In the genomic region with DNA sequence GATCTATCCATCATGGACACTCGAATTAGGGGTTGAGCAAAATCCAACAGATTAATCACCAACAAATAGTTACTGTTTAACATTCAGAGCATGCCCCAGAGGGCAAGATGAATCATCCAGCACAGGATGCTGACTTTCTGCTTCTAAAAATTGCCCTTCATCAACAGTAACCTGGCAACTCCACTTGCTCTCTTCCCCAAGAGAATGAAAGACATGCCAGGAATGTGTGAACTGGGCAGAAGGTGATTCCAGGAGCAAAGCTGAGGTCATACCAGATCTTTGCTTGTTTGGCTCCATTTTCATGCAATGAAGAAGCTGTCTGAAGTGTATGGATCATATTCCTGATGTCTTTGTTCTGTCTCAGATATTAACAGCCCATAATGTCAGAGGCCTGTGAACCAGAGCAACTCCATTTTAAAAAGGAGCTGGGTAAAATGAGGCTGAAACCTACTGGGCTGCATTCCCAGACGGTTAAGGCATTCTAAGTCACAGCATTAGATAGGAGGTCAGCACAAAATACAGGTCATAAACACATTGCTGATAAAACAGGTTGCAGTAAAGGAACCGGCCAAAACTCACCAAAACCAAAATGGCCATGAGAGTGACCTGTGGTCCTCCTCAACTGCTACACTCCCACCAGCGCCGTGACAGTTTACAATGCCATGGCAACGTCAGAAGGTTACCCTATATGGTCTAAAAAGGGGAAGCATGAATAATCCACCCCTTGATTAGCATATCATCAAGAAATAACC, we compare ENCODE assay signal across 8 cellular contexts. TPM values are rescaled to one million over a fixed set of nuclear protein-coding genes. Genes with fewer than 3 reads are reported as not detected.
DNase-seq lines count a peak whose midpoint lies in the region; ATAC-seq and FAIRE-seq lines count a peak whose summit lies in the region.

No MANE protein-coding gene starts in this region.

- DNase-seq in DMS 273 (lab: John Stamatoyannopoulos, UW; ENCODE audit: unreplicated experiment) (peak; percentile 65), DMS 273 treated with DMSO at 0.1 percent for 48 hours (lab: John Stamatoyannopoulos, UW) (no peak), NCI-H2029 (lab: John Stamatoyannopoulos, UW) (no peak)
- DNase-seq in naive thymus-derived CD8-positive, alpha-beta T cell: no peak

- peak overlapping the region; percentile 76 to 95 (median 92) for H3K27ac Mint-ChIP-seq in IgD-negative memory B cell
- H3K27ac Mint-ChIP-seq in naive thymus-derived CD8-positive, alpha-beta T cell: peak overlapping the region in 8 of 10 donors; percentile 11 to 74 (median 46)

- POLR2A ChIA-PET in naive thymus-derived CD8-positive, alpha-beta T cell (lab: Charles Lee): interaction anchor here (1.8 to 2.0 kb wide), 2 partner anchors 22 to 29 kb away, joined by 4 to 10 read pairs; partner anchors contain the start of gene HABP4

- no peaks in the 10 kb centered on the region for H3K36me3 Mint-ChIP-seq in IgD-negative memory B cell
- no peaks in the 10 kb centered on the region for H3K36me3 Mint-ChIP-seq in naive thymus-derived CD8-positive, alpha-beta T cell

- H3K4me1 Mint-ChIP-seq in IgD-negative memory B cell: peaks cover 14 to 28% (median 27%) of the 10 kb centered on the region in 3 donors
- peaks cover 5 to 34% (median 25%) of the 10 kb centered on the region in 4 donors for H3K4me1 Mint-ChIP-seq in naive thymus-derived CD8-positive, alpha-beta T cell

- peak; percentile 40 for FAIRE-seq in TTC549 (lab: Jason Lieb, UNC)

- no peaks in the 10 kb centered on the region for H3K27me3 Mint-ChIP-seq in IgD-negative memory B cell
- peaks cover 0 to 2% (median 0%) of the 10 kb centered on the region in 5 donors for H3K27me3 Mint-ChIP-seq in naive thymus-derived CD8-positive, alpha-beta T cell

- H3K4me3 Mint-ChIP-seq in IgD-negative memory B cell: peak overlapping the region; percentile 4 to 93 (median 44)
- peak overlapping the region in 3 of 10 donors; percentile 66 to 88 (median 74) for H3K4me3 Mint-ChIP-seq in naive thymus-derived CD8-positive, alpha-beta T cell

- ATAC-seq in esophagus mucosa (peak; percentile 7), HG03097 (IDR thresholded peaks at IDR 0.05; ENCODE audit: low FRiP score, unreplicated experiment) (no peak)
- no peak for ATAC-seq in naive thymus-derived CD8-positive, alpha-beta T cell

- no peaks in the 10 kb centered on the region for H3K9me3 Mint-ChIP-seq in IgD-negative memory B cell
- H3K9me3 Mint-ChIP-seq in naive thymus-derived CD8-positive, alpha-beta T cell: no peaks in the 10 kb centered on the region

RNA-seq across cellular contexts. Expression of gene ZNF367, which starts 2.5 kb away (rescaled TPM):
- polyA plus RNA-seq in IgD-negative memory B cell: 0.21 TPM
- 2.8 TPM for total RNA-seq in esophagus mucosa
- 1 to 10 TPM; 7.5 to 7.6 TPM for total RNA-seq in naive thymus-derived CD8-positive, alpha-beta T cell
- 1 to 10 TPM in 1 of 3 donors, under 1 TPM in 2; 0.82 to 2.2 (median 0.97) TPM for polyA plus RNA-seq in naive thymus-derived CD8-positive, alpha-beta T cell

RNA-seq across cellular contexts. Expression of gene HABP4, which starts 29.3 kb away (rescaled TPM):
- 7.4 TPM for polyA plus RNA-seq in IgD-negative memory B cell
- total RNA-seq in esophagus mucosa: 1.2 TPM
- 10 to 100 TPM; 30.8 to 31.4 TPM for total RNA-seq in naive thymus-derived CD8-positive, alpha-beta T cell
- polyA plus RNA-seq in naive thymus-derived CD8-positive, alpha-beta T cell: 10 to 100 TPM; 13.5 to 31.8 (median 14.3) TPM

RNA-seq across cellular contexts. Expression of gene SLC35D2, which starts 37.1 kb away (rescaled TPM):
- 11.0 TPM for polyA plus RNA-seq in IgD-negative memory B cell
- 14.9 TPM for total RNA-seq in esophagus mucosa
- total RNA-seq in naive thymus-derived CD8-positive, alpha-beta T cell: 10 to 100 TPM; 25.4 to 25.6 TPM
- polyA plus RNA-seq in naive thymus-derived CD8-positive, alpha-beta T cell: 10 to 100 TPM; 17.0 to 21.5 (median 20.0) TPM

Comparison
In these comparisons a context has a peak if more than half of its experiments do, and no peak if none do; other contexts are left out.
1. RNA of gene HABP4, which starts 29.3 kb away (total RNA-seq): 30.8 to 31.4 TPM in naive thymus-derived CD8-positive, alpha-beta T cell; 1.2 TPM in esophagus mucosa (single experiment); every median in the first group is over 10 times any median in the second.